2 cellular contexts compared by ENCODE assay signal in the genomic region with DNA sequence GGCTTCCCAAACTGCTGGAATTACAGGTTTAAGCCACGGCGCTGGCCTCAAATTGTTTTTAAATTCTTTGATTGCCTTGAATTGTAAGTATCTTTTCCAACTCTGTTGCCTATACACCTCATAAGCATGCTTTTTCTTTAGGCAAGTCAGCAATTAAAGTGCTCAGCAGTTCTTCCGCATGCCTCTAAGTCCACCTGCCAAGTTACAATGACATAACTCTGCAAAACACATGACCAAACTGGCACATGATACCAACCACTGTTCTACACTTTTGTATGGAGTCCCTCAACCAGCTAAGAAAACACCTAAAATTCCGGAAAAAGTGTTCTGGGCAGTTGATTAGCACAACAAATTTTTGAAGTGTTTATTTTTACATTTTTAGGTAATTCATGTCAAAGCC.
TF ChIP-seq lines count a peak whose summit lies in the region.

No MANE protein-coding gene starts in this region.

TF ChIP-seq in HepG2, 621 proteins besides CTCF, POLR2A, EP300 and RAD21:
- TF ChIP-seq MAFK (conservative IDR thresholded peaks at IDR 0.05 in 1 of 2, IDR thresholded peaks at IDR 0.05 in 1 of 2; ENCODE audit: low read length in 2 of 2) (peak; percentile 41 to 47; a peak in 2 of 4 replicates), MAFF (IDR thresholded peaks at IDR 0.05; ENCODE audit: low read depth, low read length) (0 out of 2 replicates have a peak, but pooled peaks have one; percentile 7), ZNF138 (CRISPR knock-in tag; IDR thresholded peaks at IDR 0.05; ENCODE audit: low read depth) (no peak)
- TF ChIP-seq, protein P1, sequence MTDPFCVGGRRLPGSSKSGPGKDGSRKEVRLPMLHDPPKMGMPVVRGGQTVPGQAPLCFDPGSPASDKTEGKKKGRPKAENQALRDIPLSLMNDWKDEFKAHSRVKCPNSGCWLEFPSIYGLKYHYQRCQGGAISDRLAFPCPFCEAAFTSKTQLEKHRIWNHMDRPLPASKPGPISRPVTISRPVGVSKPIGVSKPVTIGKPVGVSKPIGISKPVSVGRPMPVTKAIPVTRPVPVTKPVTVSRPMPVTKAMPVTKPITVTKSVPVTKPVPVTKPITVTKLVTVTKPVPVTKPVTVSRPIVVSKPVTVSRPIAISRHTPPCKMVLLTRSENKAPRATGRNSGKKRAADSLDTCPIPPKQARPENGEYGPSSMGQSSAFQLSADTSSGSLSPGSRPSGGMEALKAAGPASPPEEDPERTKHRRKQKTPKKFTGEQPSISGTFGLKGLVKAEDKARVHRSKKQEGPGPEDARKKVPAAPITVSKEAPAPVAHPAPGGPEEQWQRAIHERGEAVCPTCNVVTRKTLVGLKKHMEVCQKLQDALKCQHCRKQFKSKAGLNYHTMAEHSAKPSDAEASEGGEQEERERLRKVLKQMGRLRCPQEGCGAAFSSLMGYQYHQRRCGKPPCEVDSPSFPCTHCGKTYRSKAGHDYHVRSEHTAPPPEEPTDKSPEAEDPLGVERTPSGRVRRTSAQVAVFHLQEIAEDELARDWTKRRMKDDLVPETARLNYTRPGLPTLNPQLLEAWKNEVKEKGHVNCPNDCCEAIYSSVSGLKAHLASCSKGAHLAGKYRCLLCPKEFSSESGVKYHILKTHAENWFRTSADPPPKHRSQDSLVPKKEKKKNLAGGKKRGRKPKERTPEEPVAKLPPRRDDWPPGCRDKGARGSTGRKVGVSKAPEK (CRISPR knock-in tag; IDR thresholded peaks at IDR 0.05; ENCODE audit: borderline replicate concordance), result no peak
- TF ChIP-seq, protein P2, sequence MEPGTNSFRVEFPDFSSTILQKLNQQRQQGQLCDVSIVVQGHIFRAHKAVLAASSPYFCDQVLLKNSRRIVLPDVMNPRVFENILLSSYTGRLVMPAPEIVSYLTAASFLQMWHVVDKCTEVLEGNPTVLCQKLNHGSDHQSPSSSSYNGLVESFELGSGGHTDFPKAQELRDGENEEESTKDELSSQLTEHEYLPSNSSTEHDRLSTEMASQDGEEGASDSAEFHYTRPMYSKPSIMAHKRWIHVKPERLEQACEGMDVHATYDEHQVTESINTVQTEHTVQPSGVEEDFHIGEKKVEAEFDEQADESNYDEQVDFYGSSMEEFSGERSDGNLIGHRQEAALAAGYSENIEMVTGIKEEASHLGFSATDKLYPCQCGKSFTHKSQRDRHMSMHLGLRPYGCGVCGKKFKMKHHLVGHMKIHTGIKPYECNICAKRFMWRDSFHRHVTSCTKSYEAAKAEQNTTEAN (CRISPR knock-in tag; conservative IDR thresholded peaks at IDR 0.05), result no peak

TF ChIP-seq in SK-N-SH, 30 proteins besides CTCF, POLR2A, EP300 and RAD21:
- TF ChIP-seq POLR2AphosphoS5 (IDR thresholded peaks at IDR 0.05; ENCODE audit: low read depth, low read length), result no peak
- TF ChIP-seq TAF1 (IDR thresholded peaks at IDR 0.05; ENCODE audit: borderline replicate concordance, low read depth, low read length), result no peak
